Comparison of ENCODE assay signal across 27 cellular contexts in genomic region chr12:91924827-91925226, GRCh38.
"Had no signal": no experiment of that assay in that cellular context is flagged by ENCODE, and none has a peak within 500 bp of the region (broad histone marks: within the 10 kb centered on the region; RNA-seq: fewer than 3 reads in every experiment).

No MANE protein-coding gene starts in this region.

- H3K9me3 ChIP-seq: lower lobe of right lung, ovary, right atrium auricular region, stomach, testis, thyroid gland, transverse colon, upper lobe of left lung, vagina had no signal

- H3K4me1 Mint-ChIP-seq: nephron had no signal

- H3K27me3 Mint-ChIP-seq: naive thymus-derived CD8-positive, alpha-beta T cell; progenitor cell of endocrine pancreas had no signal

- H3K4me3 Mint-ChIP-seq: immature natural killer cell; naive thymus-derived CD8-positive, alpha-beta T cell; nephron; neural crest cell; stimulated activated naive B cell treated with anti-CD40 and anti-IgM and Interleukin-4, amounts not matched to agents 10 μg/mL and 1 μg/mL and 100 μg/mL, for 72 hours had no signal

- H3K27ac Mint-ChIP-seq: nephron; progenitor cell of endocrine pancreas; stimulated activated naive B cell treated with anti-CD40 and anti-IgM and Interleukin-4, amounts not matched to agents 10 μg/mL and 1 μg/mL and 100 μg/mL, for 72 hours had no signal

- H3K36me3 ChIP-seq: lower lobe of right lung, ovary, right atrium auricular region, stomach, thyroid gland, transverse colon, upper lobe of left lung, vagina had no signal

- H3K36me3 Mint-ChIP-seq: stimulated activated naive B cell treated with anti-CD40 and anti-IgM and Interleukin-4, amounts not matched to agents 10 μg/mL and 1 μg/mL and 100 μg/mL, for 72 hours had no signal

- H3K4me1 ChIP-seq: testis, thyroid gland had no signal

- H3K4me3 ChIP-seq: lower lobe of right lung, ovary, right atrium auricular region, skin epidermis, stomach, testis, thyroid gland, transverse colon, upper lobe of left lung, vagina had no signal

- ATAC-seq: lower lobe of right lung; naive thymus-derived CD8-positive, alpha-beta T cell; sciatic nerve; stimulated activated naive B cell treated with anti-CD40 and anti-IgM and Interleukin-4, amounts not matched to agents 10 μg/mL and 1 μg/mL and 100 μg/mL, for 72 hours; stimulated activated naive CD8-positive, alpha-beta T cell treated with anti-CD3 and anti-CD28 coated beads, Interleukin-15, Interleukin-2, amounts not matched to agents 100 U/mL and 50 U/mL, for 24 hours had no signal

- H3K27me3 ChIP-seq: ovary, right atrium auricular region, stomach, testis, thyroid gland, transverse colon, upper lobe of left lung, vagina had no signal

- DNase-seq: hypothalamus; immature natural killer cell; islet precursor cell; lower lobe of right lung; mammary epithelial cell; mesenchymal stem cell; naive thymus-derived CD8-positive, alpha-beta T cell; nucleus accumbens; stimulated activated CD4-positive, alpha-beta T cell treated with anti-CD3 and anti-CD28 coated beads, Interleukin-12 subunit alpha, Interleukin-12 subunit beta, amount 100 ng/mL, for 4 hours; stimulated activated CD4-positive, alpha-beta T cell treated with anti-CD3 and anti-CD28 coated beads, Interleukin-15, amount 100 ng/mL, for 24 hours; stimulated activated CD4-positive, alpha-beta T cell treated with anti-CD3 and anti-CD28 coated beads, Interleukin-2, amount 100 ng/mL, for 24 hours; stimulated activated CD4-positive, alpha-beta T cell treated with anti-CD3 and anti-CD28 coated beads, Interleukin-4, amount 100 ng/mL, for 1 hour; stimulated activated naive B cell treated with anti-CD40 and anti-IgM and Interleukin-4, amounts not matched to agents 10 μg/mL and 1 μg/mL and 100 μg/mL, for 72 hours; stimulated activated naive CD8-positive, alpha-beta T cell treated with anti-CD3 and anti-CD28 coated beads, Interleukin-15, Interleukin-2, amounts not matched to agents 100 U/mL and 50 U/mL, for 24 hours; stomach; testis; thyroid gland; transverse colon had no signal

- H3K9me3 Mint-ChIP-seq: nephron, neural crest cell had no signal

- H3K27ac ChIP-seq: lower lobe of right lung, ovary, right atrium auricular region, skin epidermis, stomach, testis, thyroid gland, transverse colon, upper lobe of left lung, vagina had no signal
